In the genomic region with DNA sequence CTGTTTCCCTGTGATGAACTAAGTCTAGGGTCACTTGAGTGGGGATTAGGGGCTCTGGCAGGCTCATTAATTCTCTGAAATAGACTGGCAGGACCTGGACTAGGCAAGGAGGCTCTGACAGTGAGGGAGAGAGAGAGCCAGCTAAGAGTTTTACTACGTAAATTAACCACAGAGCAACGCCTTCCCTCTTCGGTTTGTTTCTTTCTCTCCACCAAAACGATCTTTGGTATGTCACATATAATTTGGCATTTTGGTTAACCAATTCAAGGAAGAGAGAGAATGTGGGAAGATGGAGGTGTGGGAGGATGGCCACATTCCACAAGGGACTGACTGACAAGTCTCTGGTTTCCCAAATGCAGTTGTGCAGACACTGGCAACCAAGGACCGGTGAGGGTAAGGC, we compare ENCODE assay signal across 28 cellular contexts. TPM values are rescaled to one million over a fixed set of nuclear protein-coding genes. Genes with fewer than 3 reads are reported as not detected.
DNase-seq lines count a peak whose midpoint lies in the region; ATAC-seq and TF ChIP-seq lines count a peak whose summit lies in the region.
"Had no signal": no experiment of that assay in that cellular context is flagged by ENCODE, and none has a peak within 500 bp of the region (broad histone marks: within the 10 kb centered on the region; RNA-seq: fewer than 3 reads in every experiment).

No MANE protein-coding gene starts in this region.

- H3K27ac Mint-ChIP-seq in activated naive CD4-positive, alpha-beta T cell treated with anti-CD3 and anti-CD28 coated beads, Interleukin-2, amount 50 U/mL, for 24 hours, result peak overlapping the region; percentile 14
- H3K27ac Mint-ChIP-seq in activated naive CD4-positive, alpha-beta T cell treated with anti-CD3 and anti-CD28 coated beads, Interleukin-2, amount 10 ng/mL, durations not matched to agents 7 days and 5 days, result no peak overlapping the region
- peak overlapping the region; percentile 16 for H3K27ac Mint-ChIP-seq in activated T-helper 17 cell treated with anti-CD3 and anti-CD28 coated beads, Interleukin-2, amount 50 U/mL, for 72 hours
- H3K27ac Mint-ChIP-seq: activated CD8-positive, alpha-beta T cell treated with anti-CD3 and anti-CD28 coated beads for 36 hours; activated naive CD8-positive, alpha-beta T cell treated with anti-CD3 and anti-CD28 coated beads, Interleukin-2, amount 10 ng/mL, durations not matched to agents 7 days and 5 days had no signal

- H3K9me3 Mint-ChIP-seq in activated naive CD4-positive, alpha-beta T cell treated with anti-CD3 and anti-CD28 coated beads, Interleukin-2, amount 50 U/mL, for 24 hours, result no peaks in the 10 kb centered on the region
- H3K9me3 Mint-ChIP-seq in activated naive CD4-positive, alpha-beta T cell treated with anti-CD3 and anti-CD28 coated beads, Interleukin-2, amount 10 ng/mL, durations not matched to agents 7 days and 5 days, result no peaks in the 10 kb centered on the region
- no peaks in the 10 kb centered on the region for H3K9me3 Mint-ChIP-seq in activated T-helper 17 cell treated with anti-CD3 and anti-CD28 coated beads, Interleukin-2, amount 50 U/mL, for 72 hours
- H3K9me3 Mint-ChIP-seq: activated CD8-positive, alpha-beta T cell treated with anti-CD3 and anti-CD28 coated beads for 36 hours; activated naive CD8-positive, alpha-beta T cell treated with anti-CD3 and anti-CD28 coated beads, Interleukin-2, amount 10 ng/mL, durations not matched to agents 7 days and 5 days; natural killer cell treated with Interleukin-12 subunit alpha and Interleukin-12 subunit beta and Interleukin-15 and Interleukin-18, amount 100 ng/mL, for 72 hours had no signal

- H3K36me3 ChIP-seq in osteoblast (ENCODE audit: insufficient read depth, low read length) (peaks cover 41% of the 10 kb centered on the region), subcutaneous abdominal adipose tissue (ENCODE audit: control insufficient read depth in 5 of 5, insufficient read depth in 5 of 5, low read length in 5 of 5) (peaks cover 11 to 70% (median 33%) of the 10 kb centered on the region in 5 donors)
- H3K36me3 ChIP-seq: HAP-1 had no signal

- no peak for DNase-seq in activated naive CD4-positive, alpha-beta T cell treated with anti-CD3 and anti-CD28 coated beads, Interleukin-2, amount 10 ng/mL, durations not matched to agents 7 days and 5 days
- DNase-seq in osteoblast (ENCODE audit: insufficient read length, low spot score, missing footprints), result peak; percentile 37
- no peak for DNase-seq in dermis blood vessel endothelial cell
- no peak for DNase-seq in 8988T
- DNase-seq: activated CD4-positive, alpha-beta T cell treated with anti-CD3 and anti-CD28 coated beads for 36 hours; activated CD8-positive, alpha-beta T cell treated with anti-CD3 and anti-CD28 coated beads for 36 hours; activated naive CD8-positive, alpha-beta T cell treated with anti-CD3 and anti-CD28 coated beads, Interleukin-2, amount 10 ng/mL, durations not matched to agents 7 days and 5 days; aorta; DMS79; effector memory CD4-positive, alpha-beta T cell; foreskin fibroblast; head of caudate nucleus; Kasumi-1; mucosa of descending colon; NCI-H1417 treated with DMSO at 0.1 percent for 48 hours; NCI-H2029 treated with DMSO at 0.1 percent for 48 hours; SHP77 treated with DMSO at 0.1 percent for 48 hours; stimulated activated CD8-positive, alpha-beta memory T cell treated with anti-CD3 and anti-CD28 coated beads, Interleukin-4, amount 100 ng/mL, for 48 hours; T-helper 9 cell had no signal

- H3K27ac ChIP-seq in osteoblast (ENCODE audit: low read depth, low read length), result peak overlapping the region; percentile 87
- H3K27ac ChIP-seq in subcutaneous abdominal adipose tissue (ENCODE audit: low read depth, low read length), result peak overlapping the region; percentile 34
- H3K27ac ChIP-seq: coronary artery had no signal

- no peak overlapping the region for H3K9ac ChIP-seq in subcutaneous abdominal adipose tissue (ENCODE audit: low read length in 5 of 5)

- H2AFZ ChIP-seq in osteoblast (ENCODE audit: low read length), result no peak overlapping the region

- peak overlapping the region; percentile 23 for H3K4me2 ChIP-seq in osteoblast (ENCODE audit: insufficient read depth, low read length)

- no peaks in the 10 kb centered on the region for H3K27me3 Mint-ChIP-seq in activated naive CD4-positive, alpha-beta T cell treated with anti-CD3 and anti-CD28 coated beads, Interleukin-2, amount 50 U/mL, for 24 hours
- no peaks in the 10 kb centered on the region for H3K27me3 Mint-ChIP-seq in activated naive CD4-positive, alpha-beta T cell treated with anti-CD3 and anti-CD28 coated beads, Interleukin-2, amount 10 ng/mL, durations not matched to agents 7 days and 5 days
- H3K27me3 Mint-ChIP-seq in activated T-helper 17 cell treated with anti-CD3 and anti-CD28 coated beads, Interleukin-2, amount 50 U/mL, for 72 hours, result no peaks in the 10 kb centered on the region
- H3K27me3 Mint-ChIP-seq: activated CD4-positive, alpha-beta T cell treated with anti-CD3 and anti-CD28 coated beads for 36 hours; activated CD8-positive, alpha-beta T cell treated with anti-CD3 and anti-CD28 coated beads for 36 hours; activated naive CD8-positive, alpha-beta T cell treated with anti-CD3 and anti-CD28 coated beads, Interleukin-2, amount 10 ng/mL, durations not matched to agents 7 days and 5 days; natural killer cell treated with Interleukin-12 subunit alpha and Interleukin-12 subunit beta and Interleukin-15 and Interleukin-18, amount 100 ng/mL, for 72 hours had no signal

- H3K4me1 ChIP-seq in osteoblast (ENCODE audit: insufficient read depth, low read length) (peaks cover 74% of the 10 kb centered on the region), subcutaneous abdominal adipose tissue (ENCODE audit: control insufficient read depth in 5 of 5, insufficient read depth in 5 of 5, low read length in 5 of 5) (peaks cover 0 to 26% (median 7%) of the 10 kb centered on the region in 5 donors)
- H3K4me1 ChIP-seq: HAP-1 had no signal

- CTCF ChIA-PET in activated naive CD4-positive, alpha-beta T cell treated with anti-CD3 and anti-CD28 coated beads, Interleukin-2, amount 10 ng/mL, durations not matched to agents 7 days and 5 days (lab: Charles Lee), result no interaction called here

- H3K4me3 ChIP-seq in osteoblast (ENCODE audit: insufficient read depth, low read length), result peak overlapping the region; percentile 27
- H3K4me3 ChIP-seq in subcutaneous abdominal adipose tissue (ENCODE audit: low read depth in 1 of 5, low read length in 5 of 5), result no peak overlapping the region
- H3K4me3 ChIP-seq: coronary artery, HAP-1, lung, mucosa of descending colon, tibial nerve had no signal

- no peaks in the 10 kb centered on the region for H4K20me1 ChIP-seq in osteoblast (ENCODE audit: insufficient read depth, low read length)

- TF ChIP-seq CTCF in osteoblast (IDR thresholded peaks at IDR 0.05; ENCODE audit: extremely low read depth, low read depth, low read length), result no peak

- no peak overlapping the region for H3K4me3 Mint-ChIP-seq in activated naive CD4-positive, alpha-beta T cell treated with anti-CD3 and anti-CD28 coated beads, Interleukin-2, amount 50 U/mL, for 24 hours
- no peak overlapping the region for H3K4me3 Mint-ChIP-seq in activated naive CD4-positive, alpha-beta T cell treated with anti-CD3 and anti-CD28 coated beads, Interleukin-2, amount 10 ng/mL, durations not matched to agents 7 days and 5 days
- H3K4me3 Mint-ChIP-seq in activated T-helper 17 cell treated with anti-CD3 and anti-CD28 coated beads, Interleukin-2, amount 50 U/mL, for 72 hours, result no peak overlapping the region
- H3K4me3 Mint-ChIP-seq: activated CD4-positive, alpha-beta T cell treated with anti-CD3 and anti-CD28 coated beads for 36 hours; activated CD8-positive, alpha-beta T cell treated with anti-CD3 and anti-CD28 coated beads for 36 hours; activated naive CD8-positive, alpha-beta T cell treated with anti-CD3 and anti-CD28 coated beads, Interleukin-2, amount 10 ng/mL, durations not matched to agents 7 days and 5 days; natural killer cell treated with Interleukin-12 subunit alpha and Interleukin-12 subunit beta and Interleukin-15 and Interleukin-18, amount 100 ng/mL, for 72 hours had no signal

- H3K4me1 Mint-ChIP-seq in activated naive CD4-positive, alpha-beta T cell treated with anti-CD3 and anti-CD28 coated beads, Interleukin-2, amount 50 U/mL, for 24 hours, result no peaks in the 10 kb centered on the region
- H3K4me1 Mint-ChIP-seq in activated naive CD4-positive, alpha-beta T cell treated with anti-CD3 and anti-CD28 coated beads, Interleukin-2, amount 10 ng/mL, durations not matched to agents 7 days and 5 days, result peaks cover 7% of the 10 kb centered on the region
- H3K4me1 Mint-ChIP-seq in activated T-helper 17 cell treated with anti-CD3 and anti-CD28 coated beads, Interleukin-2, amount 50 U/mL, for 72 hours, result peaks cover 6% of the 10 kb centered on the region
- H3K4me1 Mint-ChIP-seq: activated CD4-positive, alpha-beta T cell treated with anti-CD3 and anti-CD28 coated beads for 36 hours had no signal

- H3K27me3 ChIP-seq in osteoblast (ENCODE audit: insufficient read depth, low read length) (no peaks in the 10 kb centered on the region), subcutaneous abdominal adipose tissue (ENCODE audit: control insufficient read depth in 5 of 5, insufficient read depth in 4 of 5, low read length in 5 of 5) (no peaks in the 10 kb centered on the region)
- H3K27me3 ChIP-seq: tibial nerve had no signal

- H3K79me2 ChIP-seq in osteoblast (ENCODE audit: insufficient read depth, low read length), result no peaks in the 10 kb centered on the region

- no peak for ATAC-seq in activated T-helper 17 cell treated with anti-CD3 and anti-CD28 coated beads, Interleukin-2, amount 50 U/mL, for 72 hours (replicated peaks)
- no peak for ATAC-seq in HG02798 (IDR thresholded peaks at IDR 0.05; ENCODE audit: poor library complexity, unreplicated experiment)
- ATAC-seq: activated CD4-positive, alpha-beta T cell treated with anti-CD3 and anti-CD28 coated beads for 36 hours; activated CD8-positive, alpha-beta T cell treated with anti-CD3 and anti-CD28 coated beads for 36 hours; mucosa of descending colon; natural killer cell treated with Interleukin-12 subunit alpha and Interleukin-12 subunit beta and Interleukin-15 and Interleukin-18, amount 100 ng/mL, for 72 hours had no signal

- H3K36me3 Mint-ChIP-seq in activated naive CD4-positive, alpha-beta T cell treated with anti-CD3 and anti-CD28 coated beads, Interleukin-2, amount 50 U/mL, for 24 hours, result no peaks in the 10 kb centered on the region
- peaks cover 42% of the 10 kb centered on the region for H3K36me3 Mint-ChIP-seq in activated naive CD4-positive, alpha-beta T cell treated with anti-CD3 and anti-CD28 coated beads, Interleukin-2, amount 10 ng/mL, durations not matched to agents 7 days and 5 days
- peaks cover 59% of the 10 kb centered on the region for H3K36me3 Mint-ChIP-seq in activated T-helper 17 cell treated with anti-CD3 and anti-CD28 coated beads, Interleukin-2, amount 50 U/mL, for 72 hours (ENCODE audit: low read depth)

- H3K9me3 ChIP-seq in osteoblast (ENCODE audit: low read depth, low read length), result no peaks in the 10 kb centered on the region
- H3K9me3 ChIP-seq in subcutaneous abdominal adipose tissue (ENCODE audit: control insufficient read depth in 5 of 5, low read length in 5 of 5), result no peaks in the 10 kb centered on the region
- H3K9me3 ChIP-seq: HAP-1, mucosa of descending colon, tibial nerve had no signal

RNA-seq across cellular contexts. Expression of gene ATG16L2, which starts 27.9 kb away (rescaled TPM):
- 100 to 1,000 TPM in 1 of 2 donors, 10 to 100 TPM in 1; 85.3 to 127 TPM for total RNA-seq in activated T-helper 17 cell treated with anti-CD3 and anti-CD28 coated beads, Interleukin-2, amount 50 U/mL, for 72 hours
- total RNA-seq in osteoblast (11.9 and 12.4 TPM in 2 replicates), dermis blood vessel endothelial cell (6.5 and 22.1 TPM in 2 replicates)

RNA-seq across cellular contexts. Expression of gene STARD10, which starts 48.3 kb away (rescaled TPM):
- 10 to 100 TPM in 1 of 2 donors, 1 to 10 TPM in 1; 7.7 to 16.4 TPM for total RNA-seq in activated T-helper 17 cell treated with anti-CD3 and anti-CD28 coated beads, Interleukin-2, amount 50 U/mL, for 72 hours
- total RNA-seq in osteoblast (25.3 and 25.7 TPM in 2 replicates), dermis blood vessel endothelial cell (35.7 and 60.4 TPM in 2 replicates)
